Comparison of ENCODE assay signal across 1 cellular context in genomic region chr13:106867249-106867648, GRCh38.
TF ChIP-seq lines count a peak whose summit lies in the region.

No MANE protein-coding gene starts in this region.

TF ChIP-seq in GM23338, 12 proteins besides CTCF, POLR2A, EP300 and RAD21 (continued from another document):
- no peak for TF ChIP-seq REST (IDR thresholded peaks at IDR 0.05; ENCODE audit: unreplicated experiment)
